38 cellular contexts compared by ENCODE assay signal in genomic region chrX:102715967-102716366, GRCh38.
"Had no signal": no experiment of that assay in that cellular context is flagged by ENCODE, and none has a peak within 500 bp of the region (broad histone marks: within the 10 kb centered on the region; RNA-seq: fewer than 3 reads in every experiment).

No MANE protein-coding gene starts in this region.

- H3K27ac ChIP-seq: adrenal gland, ascending aorta, body of pancreas, brain microvascular endothelial cell, breast epithelium, cardiac muscle cell had no signal

- H3K27ac Mint-ChIP-seq: activated naive CD4-positive, alpha-beta T cell treated with anti-CD3 and anti-CD28 coated beads for 36 hours; activated naive CD4-positive, alpha-beta T cell treated with anti-CD3 and anti-CD28 coated beads, Interleukin-2, amount 10 ng/mL, durations not matched to agents 7 days and 5 days; activated naive CD4-positive, alpha-beta T cell treated with anti-CD3 and anti-CD28 coated beads, Interleukin-2, amount 50 U/mL, for 24 hours; activated naive CD8-positive, alpha-beta T cell; activated naive CD8-positive, alpha-beta T cell treated with anti-CD3 and anti-CD28 coated beads for 36 hours; activated naive CD8-positive, alpha-beta T cell treated with anti-CD3 and anti-CD28 coated beads, Interleukin-2, amount 10 ng/mL, durations not matched to agents 7 days and 5 days; activated naive CD8-positive, alpha-beta T cell treated with anti-CD3 and anti-CD28 coated beads, Interleukin-2, amount 50 U/mL, for 24 hours; activated T-cell treated with anti-CD3 and anti-CD28 coated beads, Interleukin-2, amount 50 U/mL, for 24 hours; activated T-cell treated with anti-CD3 and anti-CD28 coated beads, Interleukin-2, amount 50 U/mL, for 72 hours; activated T-helper 1 cell treated with anti-CD3 and anti-CD28 coated beads, Interleukin-12 subunit alpha, Interleukin-12 subunit beta, Interleukin-2, Interleukin-4 antibody, amounts not matched to agents 30 ng/mL and 10 ng/mL and 1 ng/mL, durations not matched to agents 14 hours and 24 hours and 36 hours; activated T-helper 17 cell treated with anti-CD3 and anti-CD28 coated beads, Interleukin-2, amount 50 U/mL, for 72 hours; activated T-helper 2 cell treated with anti-CD3 and anti-CD28 coated beads, Interferon-gamma antibody, Interleukin-2, Interleukin-4, amounts not matched to agents 10 μg/mL and 5 μg/mL and 100 μg/mL, durations not matched to agents 14 hours and 24 hours and 36 hours had no signal

- H3K36me3 ChIP-seq: adrenal gland, ascending aorta, brain microvascular endothelial cell, breast epithelium, cardiac muscle cell had no signal

- H3K4me3 ChIP-seq: adrenal gland, ascending aorta, body of pancreas, breast epithelium, cardiac muscle cell had no signal

- H3K9me3 Mint-ChIP-seq: activated naive CD4-positive, alpha-beta T cell treated with anti-CD3 and anti-CD28 coated beads for 36 hours; activated naive CD4-positive, alpha-beta T cell treated with anti-CD3 and anti-CD28 coated beads, Interleukin-2, amount 10 ng/mL, durations not matched to agents 7 days and 5 days; activated naive CD4-positive, alpha-beta T cell treated with anti-CD3 and anti-CD28 coated beads, Interleukin-2, amount 50 U/mL, for 24 hours; activated naive CD4-positive, alpha-beta T cell treated with anti-CD3 and anti-CD28 coated beads, Interleukin-2, amount 50 U/mL, for 72 hours; activated naive CD8-positive, alpha-beta T cell treated with anti-CD3 and anti-CD28 coated beads for 36 hours; activated naive CD8-positive, alpha-beta T cell treated with anti-CD3 and anti-CD28 coated beads, Interleukin-2, amount 10 ng/mL, durations not matched to agents 7 days and 5 days; activated naive CD8-positive, alpha-beta T cell treated with anti-CD3 and anti-CD28 coated beads, Interleukin-2, amount 50 U/mL, for 24 hours; activated T-cell treated with anti-CD3 and anti-CD28 coated beads, Interleukin-2, amount 50 U/mL, for 24 hours; activated T-cell treated with anti-CD3 and anti-CD28 coated beads, Interleukin-2, amount 50 U/mL, for 4 hours; activated T-cell treated with anti-CD3 and anti-CD28 coated beads, Interleukin-2, amount 50 U/mL, for 72 hours; activated T-helper 1 cell treated with anti-CD3 and anti-CD28 coated beads, Interleukin-12 subunit alpha, Interleukin-12 subunit beta, Interleukin-2, Interleukin-4 antibody, amounts not matched to agents 30 ng/mL and 10 ng/mL and 1 ng/mL, durations not matched to agents 14 hours and 24 hours and 36 hours; activated T-helper 17 cell treated with anti-CD3 and anti-CD28 coated beads, Interleukin-2, amount 50 U/mL, for 72 hours; activated T-helper 2 cell treated with anti-CD3 and anti-CD28 coated beads, Interferon-gamma antibody, Interleukin-2, Interleukin-4, amounts not matched to agents 10 μg/mL and 5 μg/mL and 100 μg/mL, durations not matched to agents 14 hours and 24 hours and 36 hours; central memory CD8-positive, alpha-beta T cell had no signal

- H3K9me3 ChIP-seq: adrenal gland, ascending aorta, body of pancreas, breast epithelium had no signal

- DNase-seq: activated effector memory CD4-positive, alpha-beta T cell treated with anti-CD3 and anti-CD28 coated beads, Interleukin-2, amount 50 U/mL, for 16 hours; activated effector memory CD4-positive, alpha-beta T cell treated with Interleukin-2 at 50 U/mL for 16 hours; activated gamma-delta T cell; activated gamma-delta T cell treated with Interleukin-2 at 50 U/mL for 16 hours; activated naive CD4-positive, alpha-beta T cell; activated naive CD4-positive, alpha-beta T cell treated with anti-CD3 and anti-CD28 coated beads for 36 hours; activated naive CD4-positive, alpha-beta T cell treated with anti-CD3 and anti-CD28 coated beads, Interleukin-2, amount 10 ng/mL, durations not matched to agents 7 days and 5 days; activated naive CD4-positive, alpha-beta T cell treated with Interleukin-2 at 50 U/mL for 16 hours; activated naive CD8-positive, alpha-beta T cell treated with anti-CD3 and anti-CD28 coated beads for 36 hours; activated naive CD8-positive, alpha-beta T cell treated with anti-CD3 and anti-CD28 coated beads, Interleukin-2, amount 10 ng/mL, durations not matched to agents 7 days and 5 days; activated naive CD8-positive, alpha-beta T cell treated with anti-CD3 and anti-CD28 coated beads, Interleukin-2, amount 50 U/mL, for 24 hours; activated T-cell treated with anti-CD3 and anti-CD28 coated beads for 4 hours; activated T-cell treated with anti-CD3 and anti-CD28 coated beads, Interleukin-2, amount 50 U/mL, for 1 hour; activated T-cell treated with anti-CD3 and anti-CD28 coated beads, Interleukin-2, amount 50 U/mL, for 24 hours; activated T-cell treated with anti-CD3 and anti-CD28 coated beads, Interleukin-2, amount 50 U/mL, for 4 hours; activated T-cell treated with anti-CD3 and anti-CD28 coated beads, Interleukin-2, amount 50 U/mL, for 48 hours; activated T-cell treated with anti-CD3 and anti-CD28 coated beads, Interleukin-2, amount 50 U/mL, for 72 hours; adrenal gland; amniotic stem cell; amygdala; anterior cingulate cortex; aorta; body of pancreas; brain microvascular endothelial cell; caudate nucleus; cerebellar nuclear complex had no signal

- H3K27me3 Mint-ChIP-seq: activated naive CD8-positive, alpha-beta T cell had no signal

- FAIRE-seq: bronchial epithelial cell had no signal

- ATAC-seq: activated naive CD4-positive, alpha-beta T cell treated with anti-CD3 and anti-CD28 coated beads, Interleukin-2, amount 50 U/mL, for 72 hours; activated naive CD8-positive, alpha-beta T cell treated with anti-CD3 and anti-CD28 coated beads, Interleukin-2, amount 50 U/mL, for 24 hours; activated T-cell treated with anti-CD3 and anti-CD28 coated beads, Interleukin-2, amount 50 U/mL, for 4 hours; activated T-cell treated with anti-CD3 and anti-CD28 coated beads, Interleukin-2, amount 50 U/mL, for 72 hours; activated T-helper 17 cell treated with anti-CD3 and anti-CD28 coated beads, Interleukin-2, amount 50 U/mL, for 72 hours; body of pancreas had no signal

- H3K4me3 Mint-ChIP-seq: activated naive CD4-positive, alpha-beta T cell treated with anti-CD3 and anti-CD28 coated beads for 36 hours; activated naive CD4-positive, alpha-beta T cell treated with anti-CD3 and anti-CD28 coated beads, Interleukin-2, amount 10 ng/mL, durations not matched to agents 7 days and 5 days; activated naive CD4-positive, alpha-beta T cell treated with anti-CD3 and anti-CD28 coated beads, Interleukin-2, amount 50 U/mL, for 24 hours; activated naive CD8-positive, alpha-beta T cell; activated naive CD8-positive, alpha-beta T cell treated with anti-CD3 and anti-CD28 coated beads for 36 hours; activated naive CD8-positive, alpha-beta T cell treated with anti-CD3 and anti-CD28 coated beads, Interleukin-2, amount 10 ng/mL, durations not matched to agents 7 days and 5 days; activated naive CD8-positive, alpha-beta T cell treated with anti-CD3 and anti-CD28 coated beads, Interleukin-2, amount 50 U/mL, for 24 hours; activated T-cell treated with anti-CD3 and anti-CD28 coated beads, Interleukin-2, amount 50 U/mL, for 24 hours; activated T-cell treated with anti-CD3 and anti-CD28 coated beads, Interleukin-2, amount 50 U/mL, for 4 hours; activated T-cell treated with anti-CD3 and anti-CD28 coated beads, Interleukin-2, amount 50 U/mL, for 72 hours; activated T-helper 1 cell treated with anti-CD3 and anti-CD28 coated beads, Interleukin-12 subunit alpha, Interleukin-12 subunit beta, Interleukin-2, Interleukin-4 antibody, amounts not matched to agents 30 ng/mL and 10 ng/mL and 1 ng/mL, durations not matched to agents 14 hours and 24 hours and 36 hours; activated T-helper 17 cell treated with anti-CD3 and anti-CD28 coated beads, Interleukin-2, amount 50 U/mL, for 72 hours; brain; central memory CD8-positive, alpha-beta T cell had no signal

- H3K36me3 Mint-ChIP-seq: activated naive CD4-positive, alpha-beta T cell treated with anti-CD3 and anti-CD28 coated beads, Interleukin-2, amount 50 U/mL, for 24 hours; activated naive CD8-positive, alpha-beta T cell; activated naive CD8-positive, alpha-beta T cell treated with anti-CD3 and anti-CD28 coated beads for 36 hours; activated naive CD8-positive, alpha-beta T cell treated with anti-CD3 and anti-CD28 coated beads, Interleukin-2, amount 10 ng/mL, durations not matched to agents 7 days and 5 days had no signal

- H3K27me3 ChIP-seq: ascending aorta, body of pancreas, brain microvascular endothelial cell, cardiac muscle cell had no signal

- H3K4me1 ChIP-seq: ascending aorta, breast epithelium had no signal
